Comparison of ENCODE assay signal across 1 cellular context in genomic region chr5:126515337-126515736, GRCh38.
TF ChIP-seq lines count a peak whose summit lies in the region.

No MANE protein-coding gene starts in this region.

TF ChIP-seq in HEK293, 187 proteins besides CTCF, POLR2A, EP300 and RAD21 (continued from another document):
- TF ChIP-seq, protein P1, sequence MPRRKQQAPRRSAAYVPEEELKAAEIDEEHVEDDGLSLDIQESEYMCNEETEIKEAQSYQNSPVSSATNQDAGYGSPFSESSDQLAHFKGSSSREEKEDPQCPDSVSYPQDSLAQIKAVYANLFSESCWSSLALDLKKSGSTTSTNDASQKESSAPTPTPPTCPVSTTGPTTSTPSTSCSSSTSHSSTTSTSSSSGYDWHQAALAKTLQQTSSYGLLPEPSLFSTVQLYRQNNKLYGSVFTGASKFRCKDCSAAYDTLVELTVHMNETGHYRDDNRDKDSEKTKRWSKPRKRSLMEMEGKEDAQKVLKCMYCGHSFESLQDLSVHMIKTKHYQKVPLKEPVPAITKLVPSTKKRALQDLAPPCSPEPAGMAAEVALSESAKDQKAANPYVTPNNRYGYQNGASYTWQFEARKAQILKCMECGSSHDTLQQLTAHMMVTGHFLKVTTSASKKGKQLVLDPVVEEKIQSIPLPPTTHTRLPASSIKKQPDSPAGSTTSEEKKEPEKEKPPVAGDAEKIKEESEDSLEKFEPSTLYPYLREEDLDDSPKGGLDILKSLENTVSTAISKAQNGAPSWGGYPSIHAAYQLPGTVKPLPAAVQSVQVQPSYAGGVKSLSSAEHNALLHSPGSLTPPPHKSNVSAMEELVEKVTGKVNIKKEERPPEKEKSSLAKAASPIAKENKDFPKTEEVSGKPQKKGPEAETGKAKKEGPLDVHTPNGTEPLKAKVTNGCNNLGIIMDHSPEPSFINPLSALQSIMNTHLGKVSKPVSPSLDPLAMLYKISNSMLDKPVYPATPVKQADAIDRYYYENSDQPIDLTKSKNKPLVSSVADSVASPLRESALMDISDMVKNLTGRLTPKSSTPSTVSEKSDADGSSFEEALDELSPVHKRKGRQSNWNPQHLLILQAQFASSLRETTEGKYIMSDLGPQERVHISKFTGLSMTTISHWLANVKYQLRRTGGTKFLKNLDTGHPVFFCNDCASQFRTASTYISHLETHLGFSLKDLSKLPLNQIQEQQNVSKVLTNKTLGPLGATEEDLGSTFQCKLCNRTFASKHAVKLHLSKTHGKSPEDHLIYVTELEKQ (tag by site-specific recombination; IDR thresholded peaks at IDR 0.05; ENCODE audit: borderline replicate concordance): peak; percentile 66; the same call in 1 of the 2 replicates
- TF ChIP-seq, protein P2, sequence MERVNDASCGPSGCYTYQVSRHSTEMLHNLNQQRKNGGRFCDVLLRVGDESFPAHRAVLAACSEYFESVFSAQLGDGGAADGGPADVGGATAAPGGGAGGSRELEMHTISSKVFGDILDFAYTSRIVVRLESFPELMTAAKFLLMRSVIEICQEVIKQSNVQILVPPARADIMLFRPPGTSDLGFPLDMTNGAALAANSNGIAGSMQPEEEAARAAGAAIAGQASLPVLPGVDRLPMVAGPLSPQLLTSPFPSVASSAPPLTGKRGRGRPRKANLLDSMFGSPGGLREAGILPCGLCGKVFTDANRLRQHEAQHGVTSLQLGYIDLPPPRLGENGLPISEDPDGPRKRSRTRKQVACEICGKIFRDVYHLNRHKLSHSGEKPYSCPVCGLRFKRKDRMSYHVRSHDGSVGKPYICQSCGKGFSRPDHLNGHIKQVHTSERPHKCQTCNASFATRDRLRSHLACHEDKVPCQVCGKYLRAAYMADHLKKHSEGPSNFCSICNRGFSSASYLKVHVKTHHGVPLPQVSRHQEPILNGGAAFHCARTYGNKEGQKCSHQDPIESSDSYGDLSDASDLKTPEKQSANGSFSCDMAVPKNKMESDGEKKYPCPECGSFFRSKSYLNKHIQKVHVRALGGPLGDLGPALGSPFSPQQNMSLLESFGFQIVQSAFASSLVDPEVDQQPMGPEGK (tag by site-specific recombination; IDR thresholded peaks at IDR 0.05): 0 out of 2 replicates have a peak, but pooled peaks have one; percentile 38
- TF ChIP-seq ZNF701 (tag by site-specific recombination; IDR thresholded peaks at IDR 0.05) (no peak), ZNF776 (tag by site-specific recombination; IDR thresholded peaks at IDR 0.05; ENCODE audit: borderline replicate concordance) (no peak), ZNF596 (tag by site-specific recombination; IDR thresholded peaks at IDR 0.05) (no peak), WT1 (tag by site-specific recombination; IDR thresholded peaks at IDR 0.05) (peak; percentile 90), ZNF202 (tag by site-specific recombination; IDR thresholded peaks at IDR 0.05; ENCODE audit: borderline replicate concordance) (no peak)
